ENCODE assay signal across 8 cellular contexts in genomic region chr5:64768358-64769312, GRCh38. TPM values are rescaled to one million over a fixed set of nuclear protein-coding genes. Genes with fewer than 3 reads are reported as not detected.
DNase-seq lines count a peak whose midpoint lies in the region; ATAC-seq and TF ChIP-seq lines count a peak whose summit lies in the region.

A gene with protein sequence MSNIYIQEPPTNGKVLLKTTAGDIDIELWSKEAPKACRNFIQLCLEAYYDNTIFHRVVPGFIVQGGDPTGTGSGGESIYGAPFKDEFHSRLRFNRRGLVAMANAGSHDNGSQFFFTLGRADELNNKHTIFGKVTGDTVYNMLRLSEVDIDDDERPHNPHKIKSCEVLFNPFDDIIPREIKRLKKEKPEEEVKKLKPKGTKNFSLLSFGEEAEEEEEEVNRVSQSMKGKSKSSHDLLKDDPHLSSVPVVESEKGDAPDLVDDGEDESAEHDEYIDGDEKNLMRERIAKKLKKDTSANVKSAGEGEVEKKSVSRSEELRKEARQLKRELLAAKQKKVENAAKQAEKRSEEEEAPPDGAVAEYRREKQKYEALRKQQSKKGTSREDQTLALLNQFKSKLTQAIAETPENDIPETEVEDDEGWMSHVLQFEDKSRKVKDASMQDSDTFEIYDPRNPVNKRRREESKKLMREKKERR (plus strand): TSS chr5:64768930. CDS start chr5:64769147, 217 bp downstream.
TSS of gene SREK1IP1 (minus strand) at chr5:64768691. CDS start at chr5:64768517, 174 bp downstream.

- H3K27ac Mint-ChIP-seq in dendritic cell treated with granulocyte-macrophage colony-stimulating factor and Interleukin-4, amounts not matched to agents 40 ng/mL and 50 ng/mL, for 4 days: peak within 1 kb of the TSS; percentile 96

- H3K36me3 Mint-ChIP-seq in dendritic cell treated with granulocyte-macrophage colony-stimulating factor and Interleukin-4, amounts not matched to agents 40 ng/mL and 50 ng/mL, for 4 days (ENCODE audit: low read depth): peaks cover 31% of the 10 kb centered on the region

- peaks cover 22 to 32% (median 28%) of the 10 kb centered on the region in 11 experiments for H3K36me3 ChIP-seq in BLaER1 treated with 17β-estradiol and CSF1 and Interleukin-3, amounts not matched to agents 10 nM and 100 nM
- peaks cover 0 to 9% of the 10 kb centered on the region in 2 donors for H3K36me3 ChIP-seq in left lung

- H4K20me1 ChIP-seq in BLaER1 treated with 17β-estradiol and CSF1 and Interleukin-3, amounts not matched to agents 10 nM and 100 nM: peaks cover 18 to 47% (median 32%) of the 10 kb centered on the region in 11 experiments; a peak in 19 of 22 replicates

- peak; percentile 96 for ATAC-seq in HG03460 (IDR thresholded peaks at IDR 0.05; ENCODE audit: unreplicated experiment)
- peak; percentile 99 for ATAC-seq in left lung

- H3K9ac ChIP-seq in BLaER1 treated with 17β-estradiol and CSF1 and Interleukin-3, amounts not matched to agents 10 nM and 100 nM: peak within 1 kb of the TSS; percentile 88 to 96 (median 93)

- H3K4me2 ChIP-seq in BLaER1 treated with 17β-estradiol and CSF1 and Interleukin-3, amounts not matched to agents 10 nM and 100 nM: peak within 1 kb of the TSS; percentile 84 to 98 (median 96)

- H3K9me3 ChIP-seq in BLaER1 treated with 17β-estradiol and CSF1 and Interleukin-3, amounts not matched to agents 10 nM and 100 nM (replicated peaks in 1 of 11): no peaks in the 10 kb centered on the region
- no peaks in the 10 kb centered on the region for H3K9me3 ChIP-seq in left lung

- peak; percentile 32 for DNase-seq in GM19240 (ENCODE audit: insufficient read length, low spot score)
- peak; percentile 78 to 85 for DNase-seq in NCI-H526 (lab: John Stamatoyannopoulos, UW)
- peak; percentile 74 for DNase-seq in activated CD4-positive, alpha-beta T cell treated with anti-CD3 and anti-CD28 coated beads, Interleukin-2, amount 50 U/mL, for 1 hour
- peak; percentile 87 to 91 for DNase-seq in left lung
- peak; percentile 71 to 72 for DNase-seq in stimulated activated CD4-positive, alpha-beta T cell treated with anti-CD3 and anti-CD28 coated beads, Interleukin-2, amount 100 ng/mL, for 48 hours

- peak within 1 kb of the TSS; percentile 91 to 97 (median 96) for H3K27ac ChIP-seq in BLaER1 treated with 17β-estradiol and CSF1 and Interleukin-3, amounts not matched to agents 10 nM and 100 nM
- peak within 1 kb of the TSS; percentile 84 to 90 for H3K27ac ChIP-seq in left lung

- H3K4me1 Mint-ChIP-seq in dendritic cell treated with granulocyte-macrophage colony-stimulating factor and Interleukin-4, amounts not matched to agents 40 ng/mL and 50 ng/mL, for 4 days (ENCODE audit: low read depth): peaks cover 49% of the 10 kb centered on the region

- no peaks in the 10 kb centered on the region for H3K27me3 Mint-ChIP-seq in dendritic cell treated with granulocyte-macrophage colony-stimulating factor and Interleukin-4, amounts not matched to agents 40 ng/mL and 50 ng/mL, for 4 days

- H3K27me3 ChIP-seq in BLaER1 treated with 17β-estradiol and CSF1 and Interleukin-3, amounts not matched to agents 10 nM and 100 nM: no peaks in the 10 kb centered on the region
- H3K27me3 ChIP-seq in left lung: no peaks in the 10 kb centered on the region

- H3K4me3 ChIP-seq in BLaER1 treated with 17β-estradiol and CSF1 and Interleukin-3, amounts not matched to agents 10 nM and 100 nM: peak within 1 kb of the TSS; percentile 76 to 99 (median 92)
- peak within 1 kb of the TSS; percentile 84 to 89 for H3K4me3 ChIP-seq in left lung

- intact Hi-C loops in dendritic cell treated with granulocyte-macrophage colony-stimulating factor and Interleukin-4, amounts not matched to agents 40 ng/mL and 50 ng/mL, for 4 days (cut with micrococcal nuclease): loop anchor here (2.0 to 5.0 kb wide), 2 partner anchors 269 to 856 kb away; partner anchors contain the start of genes SHLD3, TRAPPC13 and TRIM23
- intact Hi-C loops in left lung (cut with DNase I): no loop called here

- TF ChIP-seq CTCF in left lung (IDR thresholded peaks at IDR 0.05): no peak

- peaks cover 37 to 58% (median 49%) of the 10 kb centered on the region in 10 experiments for H3K4me1 ChIP-seq in BLaER1 treated with 17β-estradiol and CSF1 and Interleukin-3, amounts not matched to agents 10 nM and 100 nM
- H3K4me1 ChIP-seq in left lung: peaks cover 22 to 41% of the 10 kb centered on the region in 2 donors

- peak within 1 kb of the TSS; percentile 95 for H3K4me3 Mint-ChIP-seq in dendritic cell treated with granulocyte-macrophage colony-stimulating factor and Interleukin-4, amounts not matched to agents 40 ng/mL and 50 ng/mL, for 4 days

- H3K9me3 Mint-ChIP-seq in dendritic cell treated with granulocyte-macrophage colony-stimulating factor and Interleukin-4, amounts not matched to agents 40 ng/mL and 50 ng/mL, for 4 days: no peaks in the 10 kb centered on the region

RNA-seq across cellular contexts. Expression of the first gene that starts in this region (rescaled TPM):
- total RNA-seq in left lung: 10 to 100 TPM; 14.3 to 16.4 TPM

RNA-seq across cellular contexts. Expression of gene SREK1IP1, which starts in this region (rescaled TPM):
- total RNA-seq in left lung: 10 to 100 TPM; 17.1 to 18.2 TPM

Comparison
In these comparisons a context has a peak if more than half of its experiments do, and no peak if none do; other contexts are left out.
1. Peak in every context shown above with its lines: DNase-seq, ATAC-seq, H3K4me3 ChIP-seq and H3K27ac ChIP-seq.
2. DNase-seq: peak in every context shown above with its lines; median percentile 89 in left lung; 82 in NCI-H526; 74 in activated CD4-positive, alpha-beta T cell treated with anti-CD3 and anti-CD28 coated beads, Interleukin-2, amount 50 U/mL, for 1 hour; 72 in stimulated activated CD4-positive, alpha-beta T cell treated with anti-CD3 and anti-CD28 coated beads, Interleukin-2, amount 100 ng/mL, for 48 hours; 32 in GM19240.